In genomic region chr1:74771913-74772515, GRCh38 we compare ENCODE assay signal across 10 cellular contexts. TPM values are rescaled to one million over a fixed set of nuclear protein-coding genes. Genes with fewer than 3 reads are reported as not detected.
DNase-seq lines count a peak whose midpoint lies in the region; ATAC-seq, FAIRE-seq and TF ChIP-seq lines count a peak whose summit lies in the region.
"Had no signal": no experiment of that assay in that cellular context is flagged by ENCODE, and none has a peak within 500 bp of the region (broad histone marks: within the 10 kb centered on the region; RNA-seq: fewer than 3 reads in every experiment).

No MANE protein-coding gene starts in this region.

- H3K27ac ChIP-seq in astrocyte (ENCODE audit: low read depth, low read length) (no peak overlapping the region), transverse colon (no peak overlapping the region)
- H3K27ac ChIP-seq: skin epidermis had no signal

- ATAC-seq in GM18520 (IDR thresholded peaks at IDR 0.05; ENCODE audit: unreplicated experiment), result peak; percentile 76
- ATAC-seq in HG03135 (IDR thresholded peaks at IDR 0.05; ENCODE audit: unreplicated experiment), result peak; percentile 84

- no peaks in the 10 kb centered on the region for H3K79me2 ChIP-seq in astrocyte (ENCODE audit: insufficient read depth, low read length)

- H4K20me1 ChIP-seq in astrocyte (ENCODE audit: insufficient read depth, low read length), result no peaks in the 10 kb centered on the region

- no peaks in the 10 kb centered on the region for H3K36me3 Mint-ChIP-seq in astrocyte (ENCODE audit: low read depth, unreplicated experiment)
- H3K36me3 Mint-ChIP-seq: T-cell had no signal

- no peaks in the 10 kb centered on the region for H3K27me3 ChIP-seq in astrocyte (ENCODE audit: insufficient read depth, low read length)
- H3K27me3 ChIP-seq in transverse colon, result peaks cover 28% of the 10 kb centered on the region

- TF ChIP-seq EP300 in transverse colon (IDR thresholded peaks at IDR 0.05; ENCODE audit: low read depth), result no peak

- no peaks in the 10 kb centered on the region for H3K9me3 ChIP-seq in astrocyte (ENCODE audit: insufficient read depth, low read depth, low read length)
- no peaks in the 10 kb centered on the region for H3K9me3 ChIP-seq in transverse colon

- 27 to 30% methylated on average over 7 of the region's 7 CpGs for WGBS in transverse colon (ENCODE audit: low coverage in 1 of 2), 2 donors

- no peak overlapping the region for H2AFZ ChIP-seq in astrocyte (ENCODE audit: low read depth, low read length)

- no peak overlapping the region for H3K4me2 ChIP-seq in astrocyte (ENCODE audit: low read length)

- intact Hi-C loops in transverse colon (cut with DNase I; ENCODE audit: low total_unique reads), result loop anchor here (5.0 kb wide), 1 partner anchor 860 kb away; no protein-coding TSS in a partner anchor

- TF ChIP-seq CTCF in astrocyte (IDR thresholded peaks at IDR 0.05; ENCODE audit: insufficient read depth, low read depth, low read length), result peak; percentile 79
- TF ChIP-seq CTCF in transverse colon (IDR thresholded peaks at IDR 0.05), result peak; percentile 49 to 68 (median 59)

- no peak overlapping the region for H3K27ac Mint-ChIP-seq in astrocyte (ENCODE audit: unreplicated experiment)
- H3K27ac Mint-ChIP-seq: T-cell had no signal

- FAIRE-seq in astrocyte (lab: Jason Lieb, UNC), result peak; percentile 76

- no peaks in the 10 kb centered on the region for H3K4me1 Mint-ChIP-seq in astrocyte (ENCODE audit: low read depth, unreplicated experiment)
- H3K4me1 Mint-ChIP-seq: T-cell had no signal

- peak; percentile 52 for DNase-seq in CD1c-positive myeloid dendritic cell (ENCODE audit: extremely low spot score)
- peak; percentile 74 for DNase-seq in NCI-H2227 (lab: John Stamatoyannopoulos, UW; ENCODE audit: unreplicated experiment)
- peak; percentile 18 for DNase-seq in astrocyte (ENCODE audit: low read depth)
- peak; percentile 29 for DNase-seq in kidney glomerular epithelial cell (lab: John Stamatoyannopoulos, UW)
- DNase-seq in transverse colon, result no peak
- DNase-seq in hepatic stellate cell (ENCODE audit: low spot score), result no peak

- H3K4me3 ChIP-seq in astrocyte (ENCODE audit: insufficient read depth, low read depth, low read length), result no peak overlapping the region
- H3K4me3 ChIP-seq in transverse colon, result no peak overlapping the region
- H3K4me3 ChIP-seq: skin epidermis had no signal

- H3K9ac ChIP-seq in astrocyte (ENCODE audit: low read length), result no peak overlapping the region

- no peaks in the 10 kb centered on the region for H3K36me3 ChIP-seq in astrocyte (ENCODE audit: insufficient read depth, low read length)
- no peaks in the 10 kb centered on the region for H3K36me3 ChIP-seq in transverse colon

- H3K27me3 Mint-ChIP-seq in astrocyte (ENCODE audit: low read depth, unreplicated experiment), result no peaks in the 10 kb centered on the region

- H3K4me1 ChIP-seq in astrocyte (ENCODE audit: insufficient read depth, low read length) (no peaks in the 10 kb centered on the region), transverse colon (no peaks in the 10 kb centered on the region)

- in situ Hi-C loops in transverse colon (cut with MboI; ENCODE audit: low pct_ligation_motif_present in 1 of 4, low pct_unique_long_range_greater_than_20kb in 1 of 4, low sequenced_read_pairs in 3 of 4), result loop anchor here in 2 of 4 donors (10.0 kb wide), 2 partner anchors 423 to 433 kb away; no protein-coding TSS in a partner anchor

- no peaks in the 10 kb centered on the region for H3K9me3 Mint-ChIP-seq in astrocyte (ENCODE audit: unreplicated experiment)
- H3K9me3 Mint-ChIP-seq: T-cell had no signal

- TF ChIP-seq POLR2A in transverse colon (IDR thresholded peaks at IDR 0.05), result no peak

- H3K4me3 Mint-ChIP-seq in astrocyte (ENCODE audit: unreplicated experiment), result no peak overlapping the region
- H3K4me3 Mint-ChIP-seq: T-cell had no signal

RNA-seq across cellular contexts. Expression of gene TYW3, which starts 39.1 kb away (rescaled TPM):
- 17.2 and 19.4 TPM in 2 replicates for total RNA-seq in astrocyte
- 10 to 100 TPM in 1 of 4 donors, 1 to 10 TPM in 2, under 1 TPM in 1; 0.80 to 11.2 (median 8.3) TPM for total RNA-seq in transverse colon

RNA-seq across cellular contexts. Expression of gene CRYZ, which starts 39.2 kb away (rescaled TPM):
- total RNA-seq in astrocyte (29.8 and 31.0 TPM in 2 replicates), transverse colon (10 to 100 TPM in 3 of 4 donors, 1 to 10 TPM in 1; 1.5 to 22.7 (median 14.0) TPM)

Comparison
In these comparisons a context has a peak if more than half of its experiments do, and no peak if none do; other contexts are left out.
1. DNase-seq: peak in CD1c-positive myeloid dendritic cell (single experiment), NCI-H2227 (single experiment), astrocyte (single experiment) and kidney glomerular epithelial cell (single experiment); none in transverse colon (single experiment) and hepatic stellate cell (single experiment).